In genomic region chr17:49497147-49498036, GRCh38 we compare ENCODE assay signal across 1 cellular context.
A peak's percentile ranks its signal among the peaks of the same experiment; 100 is the strongest.
TF ChIP-seq lines count a peak whose summit lies in the region.

No MANE protein-coding gene starts in this region.

TF ChIP-seq in HEK293, 187 proteins besides CTCF, POLR2A, EP300 and RAD21 (continued from another document and continues in another):
- TF ChIP-seq GLI2 (tag by site-specific recombination; IDR thresholded peaks at IDR 0.05; ENCODE audit: borderline replicate concordance, low read depth) (no peak), KLF9 (tag by site-specific recombination; IDR thresholded peaks at IDR 0.05; ENCODE audit: low read depth) (peak; percentile 63), GLIS2 (tag by site-specific recombination; IDR thresholded peaks at IDR 0.05) (peak; percentile 81), GLIS1 (tag by site-specific recombination; IDR thresholded peaks at IDR 0.05) (peak; percentile 94), AEBP2 (tag by site-specific recombination; IDR thresholded peaks at IDR 0.05; ENCODE audit: borderline replicate concordance) (no peak), ZNF658 (tag by site-specific recombination; IDR thresholded peaks at IDR 0.05) (no peak), KLF8 (tag by site-specific recombination; IDR thresholded peaks at IDR 0.05) (peak; percentile 15; the same call in 1 of the 2 replicates), ZNF785 (tag by site-specific recombination; IDR thresholded peaks at IDR 0.05) (no peak), ZNF580 (tag by site-specific recombination; IDR thresholded peaks at IDR 0.05) (no peak), IKZF3 (tag by site-specific recombination; IDR thresholded peaks at IDR 0.05) (0 out of 2 replicates have a peak, but pooled peaks have one; percentile 5), ZNF354C (tag by site-specific recombination; IDR thresholded peaks at IDR 0.05; ENCODE audit: borderline replicate concordance, low read depth) (no peak), ZNF311 (tag by site-specific recombination; IDR thresholded peaks at IDR 0.05; ENCODE audit: borderline replicate concordance) (no peak), ZBTB8A (tag by site-specific recombination; IDR thresholded peaks at IDR 0.05) (peak; percentile 94), ZNF184 (tag by site-specific recombination; IDR thresholded peaks at IDR 0.05) (no peak), KLF16 (tag by site-specific recombination; IDR thresholded peaks at IDR 0.05) (peak; percentile 46; the same call in 1 of the 2 replicates), ZNF529 (tag by site-specific recombination; IDR thresholded peaks at IDR 0.05; ENCODE audit: insufficient replicate concordance) (no peak), ZNF621 (tag by site-specific recombination; IDR thresholded peaks at IDR 0.05) (no peak), ZNF585B (tag by site-specific recombination; IDR thresholded peaks at IDR 0.05) (no peak), ZNF10 (tag by site-specific recombination; IDR thresholded peaks at IDR 0.05) (no peak), ZNF704 (tag by site-specific recombination; IDR thresholded peaks at IDR 0.05) (no peak), PRDM2 (tag by site-specific recombination; IDR thresholded peaks at IDR 0.05; ENCODE audit: borderline replicate concordance) (no peak), ZNF433 (tag by site-specific recombination; IDR thresholded peaks at IDR 0.05; ENCODE audit: low read depth) (no peak), KLF1 (tag by site-specific recombination; IDR thresholded peaks at IDR 0.05) (no peak), ELK4 (IDR thresholded peaks at IDR 0.05; ENCODE audit: borderline replicate concordance, low read depth, low read length) (no peak), FEZF1 (tag by site-specific recombination; IDR thresholded peaks at IDR 0.05) (peak; percentile 42; the same call in 1 of the 2 replicates), ZNF350 (tag by site-specific recombination; IDR thresholded peaks at IDR 0.05) (no peak), ZFHX2 (tag by site-specific recombination; conservative IDR thresholded peaks at IDR 0.05) (peak; percentile 74), SCRT2 (tag by site-specific recombination; IDR thresholded peaks at IDR 0.05) (peak; percentile 96), ZBTB6 (tag by site-specific recombination; IDR thresholded peaks at IDR 0.05) (peak; percentile 90), ZNF266 (tag by site-specific recombination; IDR thresholded peaks at IDR 0.05; ENCODE audit: low read depth) (no peak), SP2 (tag by site-specific recombination; IDR thresholded peaks at IDR 0.05) (peak; percentile 75), SCRT1 (tag by site-specific recombination; IDR thresholded peaks at IDR 0.05; ENCODE audit: borderline replicate concordance) (peak; percentile 69; the same call in 1 of the 2 replicates), ZNF549 (tag by site-specific recombination; IDR thresholded peaks at IDR 0.05) (no peak), ZNF26 (tag by site-specific recombination; IDR thresholded peaks at IDR 0.05) (no peak), ZNF701 (tag by site-specific recombination; IDR thresholded peaks at IDR 0.05) (no peak), ZNF366 (tag by site-specific recombination; conservative IDR thresholded peaks at IDR 0.05) (peak; percentile 38; the same call in 1 of the 2 replicates), ZBTB26 (tag by site-specific recombination; optimal IDR thresholded peaks at IDR 0.05) (peak; percentile 90), ZNF76 (tag by site-specific recombination; IDR thresholded peaks at IDR 0.05; ENCODE audit: borderline replicate concordance, low read depth) (no peak; the same call in 1 of the 2 replicates), ZNF777 (tag by site-specific recombination; IDR thresholded peaks at IDR 0.05; ENCODE audit: borderline replicate concordance) (peak; percentile 78), TCF7L2 (IDR thresholded peaks at IDR 0.05; ENCODE audit: borderline replicate concordance, low read depth, low read length) (no peak), ZNF623 (tag by site-specific recombination; IDR thresholded peaks at IDR 0.05) (no peak), ZBTB10 (tag by site-specific recombination; IDR thresholded peaks at IDR 0.05) (0 out of 2 replicates have a peak, but pooled peaks have one; percentile 71), ZFP37 (tag by site-specific recombination; IDR thresholded peaks at IDR 0.05) (peak; percentile 87; the same call in 1 of the 2 replicates), ZNF404 (tag by site-specific recombination; IDR thresholded peaks at IDR 0.05) (no peak), ZEB2 (tag by site-specific recombination; IDR thresholded peaks at IDR 0.05) (peak; percentile 39), ZNF341 (tag by site-specific recombination; IDR thresholded peaks at IDR 0.05; ENCODE audit: low read depth) (0 out of 2 replicates have a peak, but pooled peaks have one; percentile 18), ZNF324 (tag by site-specific recombination; IDR thresholded peaks at IDR 0.05) (no peak), ZNF394 (tag by site-specific recombination; IDR thresholded peaks at IDR 0.05; ENCODE audit: borderline replicate concordance) (no peak)
